ENCODE assay signal across 1 cellular context in the genomic region with DNA sequence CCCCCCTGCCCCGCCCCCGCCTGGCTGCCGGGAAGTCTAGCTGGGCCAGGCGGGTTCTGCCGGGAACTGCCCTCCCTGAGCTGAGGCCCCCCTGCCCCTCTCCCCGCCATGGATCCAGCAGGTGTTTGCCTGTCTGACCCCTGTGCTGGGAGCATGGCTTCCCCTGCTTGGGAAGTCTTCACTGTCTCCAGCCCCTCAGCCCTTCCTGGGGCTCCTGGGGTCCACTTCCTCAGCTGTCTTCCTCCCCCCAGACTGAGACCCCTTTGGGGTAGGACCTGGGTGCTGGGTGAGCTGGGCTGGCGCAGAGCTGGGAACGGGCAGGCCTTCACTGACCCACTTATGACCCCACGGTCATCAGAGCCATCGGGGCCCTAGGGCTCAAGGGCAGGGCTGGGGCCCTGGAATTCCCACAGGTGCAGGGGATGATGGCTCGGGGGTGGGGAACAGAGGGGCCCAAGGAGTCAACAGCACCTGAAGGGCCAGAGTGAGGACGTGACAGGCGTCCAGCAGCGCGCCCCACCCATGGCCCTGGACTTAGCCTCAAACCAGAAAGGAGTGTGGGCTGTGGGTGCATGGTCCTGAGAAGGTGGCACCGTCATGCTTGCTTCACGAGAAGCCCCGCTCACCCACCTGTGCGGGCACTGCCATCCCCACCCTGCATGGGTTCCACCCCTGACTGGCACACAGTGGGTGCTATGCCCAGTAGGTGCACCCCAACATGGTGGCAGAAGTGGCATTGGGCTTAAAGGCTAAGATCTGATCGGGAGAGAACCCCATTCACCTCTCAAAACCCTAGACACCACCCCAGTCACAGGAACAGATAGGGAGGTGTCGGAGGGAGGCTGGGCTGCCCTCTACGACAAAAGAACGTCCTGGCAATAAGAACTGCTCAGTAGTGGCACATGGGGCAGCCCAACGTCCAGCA.
TF ChIP-seq lines count a peak whose summit lies in the region.

No MANE protein-coding gene starts in this region.

TF ChIP-seq in HepG2, 621 proteins besides CTCF, POLR2A, EP300 and RAD21 (continued from another document and continues in another):
- TF ChIP-seq, protein P1, sequence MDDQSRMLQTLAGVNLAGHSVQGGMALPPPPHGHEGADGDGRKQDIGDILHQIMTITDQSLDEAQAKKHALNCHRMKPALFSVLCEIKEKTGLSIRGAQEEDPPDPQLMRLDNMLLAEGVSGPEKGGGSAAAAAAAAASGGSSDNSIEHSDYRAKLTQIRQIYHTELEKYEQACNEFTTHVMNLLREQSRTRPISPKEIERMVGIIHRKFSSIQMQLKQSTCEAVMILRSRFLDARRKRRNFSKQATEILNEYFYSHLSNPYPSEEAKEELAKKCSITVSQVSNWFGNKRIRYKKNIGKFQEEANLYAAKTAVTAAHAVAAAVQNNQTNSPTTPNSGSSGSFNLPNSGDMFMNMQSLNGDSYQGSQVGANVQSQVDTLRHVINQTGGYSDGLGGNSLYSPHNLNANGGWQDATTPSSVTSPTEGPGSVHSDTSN (CRISPR knock-in tag; IDR thresholded peaks at IDR 0.05; ENCODE audit: borderline replicate concordance): no peak
- no peak for TF ChIP-seq HNF4G (IDR thresholded peaks at IDR 0.05; ENCODE audit: borderline replicate concordance, low read depth, low read length)
- TF ChIP-seq HNF4G (CRISPR knock-in tag; IDR thresholded peaks at IDR 0.05; ENCODE audit: borderline replicate concordance, low read depth): no peak
- TF ChIP-seq, protein P2, sequence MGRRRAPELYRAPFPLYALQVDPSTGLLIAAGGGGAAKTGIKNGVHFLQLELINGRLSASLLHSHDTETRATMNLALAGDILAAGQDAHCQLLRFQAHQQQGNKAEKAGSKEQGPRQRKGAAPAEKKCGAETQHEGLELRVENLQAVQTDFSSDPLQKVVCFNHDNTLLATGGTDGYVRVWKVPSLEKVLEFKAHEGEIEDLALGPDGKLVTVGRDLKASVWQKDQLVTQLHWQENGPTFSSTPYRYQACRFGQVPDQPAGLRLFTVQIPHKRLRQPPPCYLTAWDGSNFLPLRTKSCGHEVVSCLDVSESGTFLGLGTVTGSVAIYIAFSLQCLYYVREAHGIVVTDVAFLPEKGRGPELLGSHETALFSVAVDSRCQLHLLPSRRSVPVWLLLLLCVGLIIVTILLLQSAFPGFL (CRISPR knock-in tag; IDR thresholded peaks at IDR 0.05): no peak
- TF ChIP-seq PCBP2 (optimal IDR thresholded peaks at IDR 0.05; ENCODE audit: low read depth, low read length, poor library complexity, severe bottlenecking): no peak
- TF ChIP-seq MLXIP (CRISPR knock-in tag; IDR thresholded peaks at IDR 0.05; ENCODE audit: borderline replicate concordance): no peak; the same call in 1 of the 2 replicates
- TF ChIP-seq XRCC5 (optimal IDR thresholded peaks at IDR 0.05; ENCODE audit: low read length): no peak
- no peak; the same call in 1 of the 2 replicates for TF ChIP-seq PAF1 (CRISPR knock-in tag; IDR thresholded peaks at IDR 0.05)
- TF ChIP-seq PRMT3 (CRISPR knock-in tag; IDR thresholded peaks at IDR 0.05; ENCODE audit: borderline replicate concordance, low read depth): 0 out of 2 replicates have a peak, but pooled peaks have one; percentile 19
- TF ChIP-seq ZFP36L2 (CRISPR knock-in tag; IDR thresholded peaks at IDR 0.05): no peak
- peak; percentile 71; the same call in 1 of the 2 replicates for TF ChIP-seq POLR2G (IDR thresholded peaks at IDR 0.05; ENCODE audit: low read depth, low read length)
- TF ChIP-seq GPN1 (CRISPR knock-in tag; IDR thresholded peaks at IDR 0.05; ENCODE audit: borderline replicate concordance): no peak
- TF ChIP-seq HNRNPH1 (optimal IDR thresholded peaks at IDR 0.05; ENCODE audit: low read depth, low read length): no peak
- TF ChIP-seq, protein P3, sequence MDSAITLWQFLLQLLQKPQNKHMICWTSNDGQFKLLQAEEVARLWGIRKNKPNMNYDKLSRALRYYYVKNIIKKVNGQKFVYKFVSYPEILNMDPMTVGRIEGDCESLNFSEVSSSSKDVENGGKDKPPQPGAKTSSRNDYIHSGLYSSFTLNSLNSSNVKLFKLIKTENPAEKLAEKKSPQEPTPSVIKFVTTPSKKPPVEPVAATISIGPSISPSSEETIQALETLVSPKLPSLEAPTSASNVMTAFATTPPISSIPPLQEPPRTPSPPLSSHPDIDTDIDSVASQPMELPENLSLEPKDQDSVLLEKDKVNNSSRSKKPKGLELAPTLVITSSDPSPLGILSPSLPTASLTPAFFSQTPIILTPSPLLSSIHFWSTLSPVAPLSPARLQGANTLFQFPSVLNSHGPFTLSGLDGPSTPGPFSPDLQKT (CRISPR knock-in tag; IDR thresholded peaks at IDR 0.05; ENCODE audit: borderline replicate concordance): no peak
- no peak for TF ChIP-seq ZMAT3 (CRISPR knock-in tag; conservative IDR thresholded peaks at IDR 0.05)
- no peak for TF ChIP-seq GTF2F1 (IDR thresholded peaks at IDR 0.05; ENCODE audit: low read length)
- TF ChIP-seq ZEB1 (IDR thresholded peaks at IDR 0.05; ENCODE audit: insufficient replicate concordance, low read depth): no peak
- no peak for TF ChIP-seq ZNF382 (CRISPR knock-in tag; IDR thresholded peaks at IDR 0.05; ENCODE audit: borderline replicate concordance)
- peak; percentile 50 for TF ChIP-seq SAP130 (CRISPR knock-in tag; IDR thresholded peaks at IDR 0.05; ENCODE audit: low read depth)
- TF ChIP-seq ZNF275 (CRISPR knock-in tag; IDR thresholded peaks at IDR 0.05; ENCODE audit: borderline replicate concordance): 0 out of 2 replicates have a peak, but pooled peaks have one; percentile 33
- TF ChIP-seq RXRB (CRISPR knock-in tag; IDR thresholded peaks at IDR 0.05; ENCODE audit: borderline replicate concordance): peak; percentile 70
- no peak for TF ChIP-seq ZNF703 (CRISPR knock-in tag; IDR thresholded peaks at IDR 0.05; ENCODE audit: borderline replicate concordance)
- TF ChIP-seq GFI1 (CRISPR knock-in tag; IDR thresholded peaks at IDR 0.05; ENCODE audit: borderline replicate concordance): no peak
- no peak for TF ChIP-seq ZNF354B (CRISPR knock-in tag; IDR thresholded peaks at IDR 0.05)
- no peak for TF ChIP-seq ZNF678 (CRISPR knock-in tag; IDR thresholded peaks at IDR 0.05)
- TF ChIP-seq MEIS1 (CRISPR knock-in tag; IDR thresholded peaks at IDR 0.05; ENCODE audit: borderline replicate concordance): no peak
- TF ChIP-seq AGO2 (optimal IDR thresholded peaks at IDR 0.05; ENCODE audit: low read depth, low read length): peak; percentile 98
- no peak for TF ChIP-seq EZH2 (conservative IDR thresholded peaks at IDR 0.05; ENCODE audit: low read depth, low read length)
- TF ChIP-seq, protein P4, sequence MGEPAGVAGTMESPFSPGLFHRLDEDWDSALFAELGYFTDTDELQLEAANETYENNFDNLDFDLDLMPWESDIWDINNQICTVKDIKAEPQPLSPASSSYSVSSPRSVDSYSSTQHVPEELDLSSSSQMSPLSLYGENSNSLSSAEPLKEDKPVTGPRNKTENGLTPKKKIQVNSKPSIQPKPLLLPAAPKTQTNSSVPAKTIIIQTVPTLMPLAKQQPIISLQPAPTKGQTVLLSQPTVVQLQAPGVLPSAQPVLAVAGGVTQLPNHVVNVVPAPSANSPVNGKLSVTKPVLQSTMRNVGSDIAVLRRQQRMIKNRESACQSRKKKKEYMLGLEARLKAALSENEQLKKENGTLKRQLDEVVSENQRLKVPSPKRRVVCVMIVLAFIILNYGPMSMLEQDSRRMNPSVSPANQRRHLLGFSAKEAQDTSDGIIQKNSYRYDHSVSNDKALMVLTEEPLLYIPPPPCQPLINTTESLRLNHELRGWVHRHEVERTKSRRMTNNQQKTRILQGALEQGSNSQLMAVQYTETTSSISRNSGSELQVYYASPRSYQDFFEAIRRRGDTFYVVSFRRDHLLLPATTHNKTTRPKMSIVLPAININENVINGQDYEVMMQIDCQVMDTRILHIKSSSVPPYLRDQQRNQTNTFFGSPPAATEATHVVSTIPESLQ (CRISPR knock-in tag; conservative IDR thresholded peaks at IDR 0.05): no peak
- no peak for TF ChIP-seq ZNF205 (CRISPR knock-in tag; IDR thresholded peaks at IDR 0.05)
- TF ChIP-seq SRY (CRISPR knock-in tag; IDR thresholded peaks at IDR 0.05): no peak
- TF ChIP-seq MIXL1 (CRISPR knock-in tag; IDR thresholded peaks at IDR 0.05): no peak
- TF ChIP-seq KAT7 (CRISPR knock-in tag; IDR thresholded peaks at IDR 0.05; ENCODE audit: borderline replicate concordance): no peak
- TF ChIP-seq PPARG (CRISPR knock-in tag; conservative IDR thresholded peaks at IDR 0.05): no peak
- TF ChIP-seq CSRNP2 (CRISPR knock-in tag; conservative IDR thresholded peaks at IDR 0.05; ENCODE audit: low read depth): no peak
- peak; percentile 67 for TF ChIP-seq ZBTB38 (CRISPR knock-in tag; IDR thresholded peaks at IDR 0.05)
- TF ChIP-seq ASH2L (IDR thresholded peaks at IDR 0.05; ENCODE audit: insufficient read length, low read depth, low read length): peak; percentile 27
- TF ChIP-seq, protein P5, sequence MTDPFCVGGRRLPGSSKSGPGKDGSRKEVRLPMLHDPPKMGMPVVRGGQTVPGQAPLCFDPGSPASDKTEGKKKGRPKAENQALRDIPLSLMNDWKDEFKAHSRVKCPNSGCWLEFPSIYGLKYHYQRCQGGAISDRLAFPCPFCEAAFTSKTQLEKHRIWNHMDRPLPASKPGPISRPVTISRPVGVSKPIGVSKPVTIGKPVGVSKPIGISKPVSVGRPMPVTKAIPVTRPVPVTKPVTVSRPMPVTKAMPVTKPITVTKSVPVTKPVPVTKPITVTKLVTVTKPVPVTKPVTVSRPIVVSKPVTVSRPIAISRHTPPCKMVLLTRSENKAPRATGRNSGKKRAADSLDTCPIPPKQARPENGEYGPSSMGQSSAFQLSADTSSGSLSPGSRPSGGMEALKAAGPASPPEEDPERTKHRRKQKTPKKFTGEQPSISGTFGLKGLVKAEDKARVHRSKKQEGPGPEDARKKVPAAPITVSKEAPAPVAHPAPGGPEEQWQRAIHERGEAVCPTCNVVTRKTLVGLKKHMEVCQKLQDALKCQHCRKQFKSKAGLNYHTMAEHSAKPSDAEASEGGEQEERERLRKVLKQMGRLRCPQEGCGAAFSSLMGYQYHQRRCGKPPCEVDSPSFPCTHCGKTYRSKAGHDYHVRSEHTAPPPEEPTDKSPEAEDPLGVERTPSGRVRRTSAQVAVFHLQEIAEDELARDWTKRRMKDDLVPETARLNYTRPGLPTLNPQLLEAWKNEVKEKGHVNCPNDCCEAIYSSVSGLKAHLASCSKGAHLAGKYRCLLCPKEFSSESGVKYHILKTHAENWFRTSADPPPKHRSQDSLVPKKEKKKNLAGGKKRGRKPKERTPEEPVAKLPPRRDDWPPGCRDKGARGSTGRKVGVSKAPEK (CRISPR knock-in tag; IDR thresholded peaks at IDR 0.05; ENCODE audit: borderline replicate concordance): no peak
- no peak for TF ChIP-seq THYN1 (CRISPR knock-in tag; IDR thresholded peaks at IDR 0.05; ENCODE audit: borderline replicate concordance, low read depth)
- TF ChIP-seq ZNF234 (CRISPR knock-in tag; conservative IDR thresholded peaks at IDR 0.05): no peak
- no peak for TF ChIP-seq ZNF317 (CRISPR knock-in tag; IDR thresholded peaks at IDR 0.05)
- 0 out of 2 replicates have a peak, but pooled peaks have one; percentile 15 for TF ChIP-seq ZNF782 (CRISPR knock-in tag; IDR thresholded peaks at IDR 0.05; ENCODE audit: borderline replicate concordance)
- TF ChIP-seq NFKB2 (CRISPR knock-in tag; IDR thresholded peaks at IDR 0.05; ENCODE audit: borderline replicate concordance): no peak
- TF ChIP-seq, protein P6, sequence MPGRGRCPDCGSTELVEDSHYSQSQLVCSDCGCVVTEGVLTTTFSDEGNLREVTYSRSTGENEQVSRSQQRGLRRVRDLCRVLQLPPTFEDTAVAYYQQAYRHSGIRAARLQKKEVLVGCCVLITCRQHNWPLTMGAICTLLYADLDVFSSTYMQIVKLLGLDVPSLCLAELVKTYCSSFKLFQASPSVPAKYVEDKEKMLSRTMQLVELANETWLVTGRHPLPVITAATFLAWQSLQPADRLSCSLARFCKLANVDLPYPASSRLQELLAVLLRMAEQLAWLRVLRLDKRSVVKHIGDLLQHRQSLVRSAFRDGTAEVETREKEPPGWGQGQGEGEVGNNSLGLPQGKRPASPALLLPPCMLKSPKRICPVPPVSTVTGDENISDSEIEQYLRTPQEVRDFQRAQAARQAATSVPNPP (CRISPR knock-in tag; IDR thresholded peaks at IDR 0.05): no peak
- TF ChIP-seq NR2C2 (CRISPR knock-in tag; IDR thresholded peaks at IDR 0.05; ENCODE audit: borderline replicate concordance): peak; percentile 68; the same call in 1 of the 2 replicates
